ENCODE assay signal across 24 cellular contexts in genomic region chr14:96782436-96782835, GRCh38.
"Had no signal": no experiment of that assay in that cellular context is flagged by ENCODE, and none has a peak within 500 bp of the region (broad histone marks: within the 10 kb centered on the region; RNA-seq: fewer than 3 reads in every experiment).

No MANE protein-coding gene starts in this region.

- ATAC-seq: left lobe of liver; naive thymus-derived CD4-positive, alpha-beta T cell; psoas muscle; right cardiac atrium; stimulated activated naive B cell treated with anti-CD40 and anti-IgM and Interleukin-4, amounts not matched to agents 10 μg/mL and 1 μg/mL and 100 μg/mL, for 72 hours had no signal

- H3K9me3 Mint-ChIP-seq: nephron; neural progenitor cell; stimulated activated naive B cell treated with anti-CD40 and anti-IgM and Interleukin-4, amounts not matched to agents 10 μg/mL and 1 μg/mL and 100 μg/mL, for 72 hours; stimulated activated naive CD8-positive, alpha-beta T cell treated with anti-CD3 and anti-CD28 coated beads, Interleukin-15, Interleukin-2, amounts not matched to agents 100 ng/mL and 50 ng/mL, for 24 hours had no signal

- H3K27me3 ChIP-seq: neural progenitor cell, tibial nerve, upper lobe of left lung had no signal

- DNase-seq: dermis blood vessel endothelial cell; effector memory CD4-positive, alpha-beta T cell; erythroblast; hypothalamus; immature natural killer cell; islet precursor cell; mesendoderm; midbrain; naive thymus-derived CD4-positive, alpha-beta T cell; nucleus accumbens; psoas muscle; right cardiac atrium; spleen; stimulated activated CD4-positive, alpha-beta T cell treated with anti-CD3 and anti-CD28 coated beads, Interleukin-2, amount 100 ng/mL, for 48 hours; stimulated activated naive B cell treated with anti-CD40 and anti-IgM and Interleukin-4, amounts not matched to agents 10 μg/mL and 1 μg/mL and 100 μg/mL, for 72 hours; upper lobe of left lung had no signal

- H3K4me3 ChIP-seq: coronary artery, neural progenitor cell, psoas muscle, skin epidermis, spleen, thoracic aorta, tibial nerve, upper lobe of left lung had no signal

- H3K4me2 ChIP-seq: neural progenitor cell had no signal

- H3K27ac ChIP-seq: coronary artery, neural progenitor cell, psoas muscle, thoracic aorta, tibial nerve, upper lobe of left lung had no signal

- H2AFZ ChIP-seq: neural progenitor cell had no signal

- H3K27ac Mint-ChIP-seq: immature natural killer cell; naive thymus-derived CD4-positive, alpha-beta T cell; nephron; neural progenitor cell; stimulated activated naive B cell treated with anti-CD40 and anti-IgM and Interleukin-4, amounts not matched to agents 10 μg/mL and 1 μg/mL and 100 μg/mL, for 72 hours; stimulated activated naive CD8-positive, alpha-beta T cell treated with anti-CD3 and anti-CD28 coated beads, Interleukin-15, Interleukin-2, amounts not matched to agents 100 ng/mL and 50 ng/mL, for 24 hours had no signal

- H3K36me3 Mint-ChIP-seq: immature natural killer cell; naive thymus-derived CD4-positive, alpha-beta T cell; neural progenitor cell; stimulated activated naive B cell treated with anti-CD40 and anti-IgM and Interleukin-4, amounts not matched to agents 10 μg/mL and 1 μg/mL and 100 μg/mL, for 72 hours had no signal

- H3K9me3 ChIP-seq: psoas muscle, spleen, thoracic aorta, tibial nerve, upper lobe of left lung had no signal

- H3K9ac ChIP-seq: neural progenitor cell had no signal

- H3K4me1 ChIP-seq: neural progenitor cell, psoas muscle, tibial nerve, upper lobe of left lung had no signal

- H3K4me1 Mint-ChIP-seq: immature natural killer cell; stimulated activated naive B cell treated with anti-CD40 and anti-IgM and Interleukin-4, amounts not matched to agents 10 μg/mL and 1 μg/mL and 100 μg/mL, for 72 hours had no signal

- H3K4me3 Mint-ChIP-seq: immature natural killer cell; naive thymus-derived CD4-positive, alpha-beta T cell; nephron; neural progenitor cell; stimulated activated naive B cell treated with anti-CD40 and anti-IgM and Interleukin-4, amounts not matched to agents 10 μg/mL and 1 μg/mL and 100 μg/mL, for 72 hours; stimulated activated naive CD8-positive, alpha-beta T cell treated with anti-CD3 and anti-CD28 coated beads, Interleukin-15, Interleukin-2, amounts not matched to agents 100 ng/mL and 50 ng/mL, for 24 hours had no signal

- H3K36me3 ChIP-seq: neural progenitor cell, spleen, thoracic aorta, tibial nerve, upper lobe of left lung had no signal
